Comparison of ENCODE assay signal across 11 cellular contexts in genomic region chr6:161663682-161664081, GRCh38.
"Had no signal": no experiment of that assay in that cellular context is flagged by ENCODE, and none has a peak within 500 bp of the region (broad histone marks: within the 10 kb centered on the region; RNA-seq: fewer than 3 reads in every experiment).

No MANE protein-coding gene starts in this region.

- FAIRE-seq: H1, H54 had no signal

- H2AFZ ChIP-seq: GM23248, GM23338 had no signal

- H3K4me2 ChIP-seq: GM23338 had no signal

- H3K9me3 ChIP-seq: HAP-1 had no signal

- H3K4me3 ChIP-seq: GM23248, GM23338, HAP-1 had no signal

- H3K4me1 ChIP-seq: HAP-1 had no signal

- H3K9ac ChIP-seq: GM23248 had no signal

- H3K27ac ChIP-seq: GM23248 had no signal

- H3K36me3 ChIP-seq: HAP-1 had no signal

- ATAC-seq: GM23338, HCT116 had no signal

- DNase-seq: GM23248, GOT3, H7, H9, HCEC 1CT, HFFc6 had no signal
